In the genomic region with DNA sequence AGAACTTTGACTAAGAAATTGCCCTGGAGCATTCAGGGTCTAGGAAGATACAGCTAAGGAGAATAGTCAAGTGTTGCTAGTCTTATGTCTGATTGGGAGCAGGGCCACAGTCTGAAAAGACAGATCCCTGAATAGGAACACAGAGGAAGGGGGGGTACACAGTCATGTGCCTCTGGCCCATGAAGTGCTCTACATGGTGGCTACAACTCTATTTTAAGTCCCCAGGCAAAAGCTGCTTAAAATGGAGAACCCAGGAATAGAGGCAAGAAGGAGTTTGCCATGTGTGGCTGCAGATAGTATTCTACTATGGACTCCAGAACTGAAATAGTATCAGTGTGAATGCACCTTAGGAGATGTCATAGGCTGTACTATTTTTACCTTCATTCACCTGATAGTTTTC, we compare ENCODE assay signal across 1 cellular context.
TF ChIP-seq lines count a peak whose summit lies in the region.

No MANE protein-coding gene starts in this region.

TF ChIP-seq in GM23338, 12 proteins besides CTCF, POLR2A, EP300 and RAD21 (continued from another document):
- TF ChIP-seq JUNB (IDR thresholded peaks at IDR 0.05; ENCODE audit: unreplicated experiment) (no peak), STAT1 (IDR thresholded peaks at IDR 0.05; ENCODE audit: unreplicated experiment) (no peak), ZNF114 (CRISPR knock-in tag; IDR thresholded peaks at IDR 0.05) (no peak), REST (IDR thresholded peaks at IDR 0.05; ENCODE audit: unreplicated experiment) (no peak), ETS1 (IDR thresholded peaks at IDR 0.05) (no peak), ZNF331 (CRISPR knock-in tag; IDR thresholded peaks at IDR 0.05; ENCODE audit: low read depth) (no peak), CREB1 (CRISPR knock-in tag; IDR thresholded peaks at IDR 0.05; ENCODE audit: low read depth) (no peak), POLR2AphosphoS5 (IDR thresholded peaks at IDR 0.05; ENCODE audit: low read depth) (no peak)
